Comparison of ENCODE assay signal across 8 cellular contexts in the genomic region with DNA sequence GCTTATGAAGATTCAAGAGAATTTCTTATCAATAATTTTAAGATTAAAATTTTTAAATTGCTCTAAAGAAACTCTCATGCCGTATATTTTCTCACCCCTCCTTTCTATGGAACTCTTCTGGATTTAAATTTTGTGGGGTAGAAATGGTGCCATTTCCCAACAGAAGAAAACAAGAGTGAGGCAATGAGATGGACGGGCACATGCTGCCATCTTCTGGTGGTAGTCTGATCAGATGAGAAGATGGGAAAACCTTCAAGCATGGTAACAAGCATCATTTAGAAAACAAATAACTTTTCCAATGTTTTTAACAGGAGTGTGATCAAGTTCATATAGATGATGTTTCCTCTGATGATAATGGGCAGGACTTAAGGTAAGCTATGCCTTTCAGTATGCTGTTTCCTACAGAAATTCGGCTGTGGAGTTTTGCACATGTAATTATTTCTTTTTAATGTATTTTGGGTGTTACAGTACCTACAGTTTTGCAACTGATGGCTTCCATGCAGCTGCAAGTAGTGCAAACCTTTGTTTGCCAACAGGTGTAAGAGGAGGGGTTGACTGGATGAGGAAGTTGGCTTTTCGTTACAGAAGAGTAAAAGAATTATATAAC.
A peak's percentile ranks its signal among the peaks of the same experiment; 100 is the strongest.
DNase-seq lines count a peak whose midpoint lies in the region; ATAC-seq and TF ChIP-seq lines count a peak whose summit lies in the region.

No MANE protein-coding gene starts in this region.

- peak; percentile 56 for DNase-seq in AG10803 (ENCODE audit: low read depth)
- DNase-seq in NCI-H2107 treated with DMSO at 0.1 percent for 48 hours (lab: John Stamatoyannopoulos, UW; ENCODE audit: unreplicated experiment): peak; percentile 53
- peak in 44 of 58 donors; percentile 0 to 70 (median 12) for DNase-seq in anterior cingulate cortex (lab: John Stamatoyannopoulos, UW)
- peak; percentile 5 to 37 for DNase-seq in hippocampal formation (lab: John Stamatoyannopoulos, UW)
- peak; percentile 3 for DNase-seq in stimulated activated CD4-positive, alpha-beta T cell treated with anti-CD3 and anti-CD28 coated beads, Interleukin-12 subunit alpha, Interleukin-12 subunit beta, amount 100 ng/mL, for 4 hours

- peak; percentile 70 for ATAC-seq in GM18861 (IDR thresholded peaks at IDR 0.05; ENCODE audit: unreplicated experiment)
- ATAC-seq in GM21515 (IDR thresholded peaks at IDR 0.05; ENCODE audit: unreplicated experiment): no peak
- no peak for ATAC-seq in HG03457 (IDR thresholded peaks at IDR 0.05; ENCODE audit: unreplicated experiment)

- H3K4me3 ChIP-seq in AG10803 (ENCODE audit: low read length): no peak overlapping the region

- TF ChIP-seq CTCF in AG10803 (conservative IDR thresholded peaks at IDR 0.05; ENCODE audit: low read length): peak; percentile 91

Comparison
In these comparisons a context has a peak if more than half of its experiments do, and no peak if none do; other contexts are left out.
1. DNase-seq: peak in every context shown above with its lines; median percentile 56 in AG10803; 53 in NCI-H2107 treated with DMSO at 0.1 percent for 48 hours; 21 in hippocampal formation; 12 in anterior cingulate cortex; 3 in stimulated activated CD4-positive, alpha-beta T cell treated with anti-CD3 and anti-CD28 coated beads, Interleukin-12 subunit alpha, Interleukin-12 subunit beta, amount 100 ng/mL, for 4 hours.